8 cellular contexts compared by ENCODE assay signal in the genomic region with DNA sequence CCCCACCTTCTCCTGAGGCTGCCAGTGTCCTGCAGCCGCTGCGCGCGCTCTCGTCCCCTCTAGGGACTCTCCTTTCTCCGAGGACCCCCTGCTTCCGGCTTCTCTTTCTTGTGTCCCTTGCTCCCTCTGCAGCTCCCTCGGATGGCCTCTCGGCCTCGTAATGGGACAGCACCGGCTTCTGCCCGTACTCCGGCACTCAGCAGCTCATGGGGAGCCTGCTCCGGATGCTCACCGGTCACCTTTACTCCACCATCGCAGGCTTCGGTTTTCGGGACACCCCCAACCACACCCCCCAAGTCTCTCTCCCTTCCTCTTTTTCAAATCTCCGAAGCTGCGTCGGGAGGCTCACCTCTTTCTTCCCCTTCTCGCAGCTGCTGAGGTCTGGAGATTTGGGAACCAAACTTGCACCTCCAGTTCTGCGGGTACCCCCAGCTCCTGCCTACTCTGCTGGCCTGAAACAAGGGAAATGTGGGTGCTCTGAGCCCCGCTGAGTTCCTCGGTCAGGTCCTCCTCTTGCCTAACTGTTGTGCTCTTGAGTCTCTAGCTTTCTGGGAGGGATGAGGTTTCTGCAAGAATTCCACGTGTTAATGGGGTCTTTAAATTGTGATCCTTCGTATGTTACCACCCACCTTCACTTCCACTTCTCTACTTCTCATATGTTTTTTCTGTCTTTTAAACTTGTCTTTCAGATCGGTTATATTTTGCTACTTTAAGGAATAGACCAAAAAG. TPM values are rescaled to one million over a fixed set of nuclear protein-coding genes. Genes with fewer than 3 reads are reported as not detected.
DNase-seq lines count a peak whose midpoint lies in the region; ATAC-seq and TF ChIP-seq lines count a peak whose summit lies in the region.

No MANE protein-coding gene starts in this region.

- TF ChIP-seq CTCF in ovary (IDR thresholded peaks at IDR 0.05) = no peak

- ATAC-seq in HG02840 (IDR thresholded peaks at IDR 0.05; ENCODE audit: low FRiP score, unreplicated experiment) = peak; percentile 21

- TF ChIP-seq EP300 in ovary (IDR thresholded peaks at IDR 0.05) = no peak

- peak; percentile 34 for DNase-seq in NCI-H2171 treated with DMSO at 0.1 percent for 48 hours (lab: John Stamatoyannopoulos, UW)
- DNase-seq in NCI-H2171 (lab: John Stamatoyannopoulos, UW) = no peak
- no peak for DNase-seq in NT2/D1 (ENCODE audit: low read depth, low spot score)
- DNase-seq in activated effector memory CD4-positive, alpha-beta T cell treated with Interleukin-2 at 50 U/mL for 16 hours = peak; percentile 19
- peak; percentile 5 for DNase-seq in glomerular visceral epithelial cell (ENCODE audit: extremely low spot score)
- DNase-seq in ovary = peak in 3 of 5 donors; percentile 30 to 49 (median 34)
- DNase-seq in NCI-H2081 (lab: John Stamatoyannopoulos, UW) = no peak

- H3K27ac ChIP-seq in ovary = peak overlapping the region in 1 of 2 donors; percentile 69

- intact Hi-C loops in ovary (cut with DNase I) = loop anchor here in 1 of 4 donors (10.0 kb wide), 1 partner anchor 102 kb away; no protein-coding TSS in a partner anchor

- no peaks in the 10 kb centered on the region for H3K27me3 ChIP-seq in NT2/D1 (ENCODE audit: insufficient read depth, insufficient read length)
- H3K27me3 ChIP-seq in ovary = no peaks in the 10 kb centered on the region

- H3K4me1 ChIP-seq in NT2/D1 (ENCODE audit: insufficient read depth, insufficient read length) (no peaks in the 10 kb centered on the region), ovary (ENCODE audit: insufficient read depth) (peaks cover 4% of the 10 kb centered on the region)

- no peak for TF ChIP-seq POLR2A in ovary (IDR thresholded peaks at IDR 0.05)

- H3K9ac ChIP-seq in NT2/D1 (ENCODE audit: insufficient read length, low read depth) = peak overlapping the region; percentile 93

- peak overlapping the region; percentile 88 for H3K4me3 ChIP-seq in NT2/D1 (ENCODE audit: insufficient read length, low read depth)
- peak overlapping the region; percentile 90 for H3K4me3 ChIP-seq in ovary

- 2 to 3% (median 2%) methylated on average over 28 of the region's 28 CpGs for WGBS in ovary, 3 donors

- H3K36me3 ChIP-seq in NT2/D1 (ENCODE audit: insufficient read depth, insufficient read length, low read length) (no peaks in the 10 kb centered on the region), ovary (no peaks in the 10 kb centered on the region)

- H3K9me3 ChIP-seq in NT2/D1 (ENCODE audit: insufficient read depth, low read length) = no peaks in the 10 kb centered on the region
- H3K9me3 ChIP-seq in ovary = no peaks in the 10 kb centered on the region

RNA-seq across cellular contexts. Expression of a gene that starts 0.9 kb away (rescaled TPM):
- total RNA-seq in ovary = 10 to 100 TPM in 4 of 7 donors, 1 to 10 TPM in 3; 6.9 to 47.4 (median 10.1) TPM
- polyA plus RNA-seq in ovary = 1 to 10 TPM; 4.6 to 5.9 TPM

Comparison
In these comparisons a context has a peak if more than half of its experiments do, and no peak if none do; other contexts are left out.
1. DNase-seq: peak in NCI-H2171 treated with DMSO at 0.1 percent for 48 hours (single experiment), activated effector memory CD4-positive, alpha-beta T cell treated with Interleukin-2 at 50 U/mL for 16 hours (single experiment), glomerular visceral epithelial cell (single experiment) and ovary (3 of 5); none in NCI-H2171 (single experiment), NT2/D1 (single experiment) and NCI-H2081 (0 of 2).